Comparison of ENCODE assay signal across 8 cellular contexts in genomic region chr13:49098771-49099512, GRCh38.
DNase-seq lines count a peak whose midpoint lies in the region; ATAC-seq, FAIRE-seq and TF ChIP-seq lines count a peak whose summit lies in the region.

No MANE protein-coding gene starts in this region.

- TF ChIP-seq EP300 in Ishikawa (IDR thresholded peaks at IDR 0.05; ENCODE audit: borderline replicate concordance): no peak

- CTCF ChIA-PET in activated CD4-positive, alpha-beta memory T cell treated with anti-CD3 and anti-CD28 coated beads, Interleukin-2, amount 10 ng/mL, durations not matched to agents 7 days and 5 days (lab: Charles Lee): interaction anchor here (0.7 to 1.4 kb wide), 2 partner anchors 141 to 181 kb away, joined by 3 to 10 read pairs; no protein-coding TSS in a partner anchor
- CTCF ChIA-PET in CD4-positive, alpha-beta T cell (lab: Charles Lee): interaction anchor here (0.6 to 2.6 kb wide), 2 partner anchors 12 to 102 kb away, joined by 3 to 8 read pairs; no protein-coding TSS in a partner anchor

- H3K9me3 Mint-ChIP-seq in activated naive CD8-positive, alpha-beta T cell treated with anti-CD3 and anti-CD28 coated beads, Interleukin-2, amount 50 U/mL, for 24 hours: no peaks in the 10 kb centered on the region
- no peaks in the 10 kb centered on the region for H3K9me3 Mint-ChIP-seq in activated CD4-positive, alpha-beta memory T cell treated with anti-CD3 and anti-CD28 coated beads, Interleukin-2, amount 10 ng/mL, durations not matched to agents 7 days and 5 days
- no peaks in the 10 kb centered on the region for H3K9me3 Mint-ChIP-seq in CD4-positive, alpha-beta T cell

- H3K27me3 Mint-ChIP-seq in activated naive CD8-positive, alpha-beta T cell treated with anti-CD3 and anti-CD28 coated beads, Interleukin-2, amount 50 U/mL, for 24 hours: no peaks in the 10 kb centered on the region
- no peaks in the 10 kb centered on the region for H3K27me3 Mint-ChIP-seq in activated CD4-positive, alpha-beta memory T cell treated with anti-CD3 and anti-CD28 coated beads, Interleukin-2, amount 10 ng/mL, durations not matched to agents 7 days and 5 days
- H3K27me3 Mint-ChIP-seq in CD4-positive, alpha-beta T cell: no peaks in the 10 kb centered on the region

- peak; percentile 29 for FAIRE-seq in D721Med (lab: Jason Lieb, UNC)

- TF ChIP-seq RAD21 in Ishikawa (IDR thresholded peaks at IDR 0.05; ENCODE audit: low read depth): peak; percentile 44

- H3K27me3 ChIP-seq in CD4-positive, alpha-beta T cell (ENCODE audit: control insufficient read depth, insufficient read depth, low read length): no peaks in the 10 kb centered on the region

- H3K9me3 ChIP-seq in CD4-positive, alpha-beta T cell (ENCODE audit: control insufficient read depth, low read length): no peaks in the 10 kb centered on the region

- ATAC-seq in activated naive CD8-positive, alpha-beta T cell treated with anti-CD3 and anti-CD28 coated beads, Interleukin-2, amount 50 U/mL, for 24 hours: no peak
- no peak for ATAC-seq in CD4-positive, alpha-beta T cell (ENCODE audit: poor library complexity)

- intact Hi-C loops in CD4-positive, alpha-beta T cell (cut with DNase I, micrococcal nuclease): loop anchor here in 1 of 2 experiments (10.0 kb wide), 1 partner anchor 186 kb away; no protein-coding TSS in a partner anchor

- H3K27ac ChIP-seq in CD4-positive, alpha-beta T cell (ENCODE audit: low read depth, low read length): no peak overlapping the region

- no peak overlapping the region for H3K4me3 Mint-ChIP-seq in activated naive CD8-positive, alpha-beta T cell treated with anti-CD3 and anti-CD28 coated beads, Interleukin-2, amount 50 U/mL, for 24 hours
- no peak overlapping the region for H3K4me3 Mint-ChIP-seq in activated CD4-positive, alpha-beta memory T cell treated with anti-CD3 and anti-CD28 coated beads, Interleukin-2, amount 10 ng/mL, durations not matched to agents 7 days and 5 days
- H3K4me3 Mint-ChIP-seq in CD4-positive, alpha-beta T cell: no peak overlapping the region

- POLR2A ChIA-PET in activated CD4-positive, alpha-beta memory T cell treated with anti-CD3 and anti-CD28 coated beads, Interleukin-2, amount 10 ng/mL, durations not matched to agents 7 days and 5 days (lab: Charles Lee): no interaction called here
- POLR2A ChIA-PET in CD4-positive, alpha-beta T cell (lab: Charles Lee): no interaction called here

- DNase-seq in D721Med (ENCODE audit: insufficient read length, low spot score) (no peak), cerebellar cortex (ENCODE audit: low spot score) (peak; percentile 41), midbrain (lab: John Stamatoyannopoulos, UW) (peak; percentile 49), NCI-H2029 treated with DMSO at 0.1 percent for 48 hours (lab: John Stamatoyannopoulos, UW) (no peak)
- no peak for DNase-seq in activated naive CD8-positive, alpha-beta T cell treated with anti-CD3 and anti-CD28 coated beads, Interleukin-2, amount 50 U/mL, for 24 hours
- no peak for DNase-seq in activated CD4-positive, alpha-beta memory T cell treated with anti-CD3 and anti-CD28 coated beads, Interleukin-2, amount 10 ng/mL, durations not matched to agents 7 days and 5 days
- no peak for DNase-seq in CD4-positive, alpha-beta T cell

- peak; percentile 36 for TF ChIP-seq CTCF in D721Med (IDR thresholded peaks at IDR 0.05; ENCODE audit: insufficient read depth, missing control alignments)
- TF ChIP-seq CTCF in CD4-positive, alpha-beta T cell (IDR thresholded peaks at IDR 0.05): no peak

- H3K36me3 Mint-ChIP-seq in activated naive CD8-positive, alpha-beta T cell treated with anti-CD3 and anti-CD28 coated beads, Interleukin-2, amount 50 U/mL, for 24 hours (ENCODE audit: low read depth): peaks cover 12% of the 10 kb centered on the region
- H3K36me3 Mint-ChIP-seq in activated CD4-positive, alpha-beta memory T cell treated with anti-CD3 and anti-CD28 coated beads, Interleukin-2, amount 10 ng/mL, durations not matched to agents 7 days and 5 days (ENCODE audit: low read depth): peaks cover 2% of the 10 kb centered on the region
- no peaks in the 10 kb centered on the region for H3K36me3 Mint-ChIP-seq in CD4-positive, alpha-beta T cell (ENCODE audit: low read depth)

- H3K4me1 Mint-ChIP-seq in activated naive CD8-positive, alpha-beta T cell treated with anti-CD3 and anti-CD28 coated beads, Interleukin-2, amount 50 U/mL, for 24 hours: peaks cover 24% of the 10 kb centered on the region
- H3K4me1 Mint-ChIP-seq in activated CD4-positive, alpha-beta memory T cell treated with anti-CD3 and anti-CD28 coated beads, Interleukin-2, amount 10 ng/mL, durations not matched to agents 7 days and 5 days: peaks cover 2% of the 10 kb centered on the region
- H3K4me1 Mint-ChIP-seq in CD4-positive, alpha-beta T cell (ENCODE audit: low read depth): peaks cover 36% of the 10 kb centered on the region

- H3K27ac Mint-ChIP-seq in activated naive CD8-positive, alpha-beta T cell treated with anti-CD3 and anti-CD28 coated beads, Interleukin-2, amount 50 U/mL, for 24 hours: no peak overlapping the region
- H3K27ac Mint-ChIP-seq in activated CD4-positive, alpha-beta memory T cell treated with anti-CD3 and anti-CD28 coated beads, Interleukin-2, amount 10 ng/mL, durations not matched to agents 7 days and 5 days: no peak overlapping the region
- no peak overlapping the region for H3K27ac Mint-ChIP-seq in CD4-positive, alpha-beta T cell

TF ChIP-seq in Ishikawa, 13 proteins besides CTCF, POLR2A, EP300 and RAD21:
- TF ChIP-seq YY1 (IDR thresholded peaks at IDR 0.05; ENCODE audit: low read depth): no peak

Comparison
In these comparisons a context has a peak if more than half of its experiments do, and no peak if none do; other contexts are left out.
1. DNase-seq: peak in cerebellar cortex (single experiment) and midbrain (single experiment); none in D721Med (single experiment), activated naive CD8-positive, alpha-beta T cell treated with anti-CD3 and anti-CD28 coated beads, Interleukin-2, amount 50 U/mL, for 24 hours (single experiment), activated CD4-positive, alpha-beta memory T cell treated with anti-CD3 and anti-CD28 coated beads, Interleukin-2, amount 10 ng/mL, durations not matched to agents 7 days and 5 days (single experiment), CD4-positive, alpha-beta T cell (0 of 10) and NCI-H2029 treated with DMSO at 0.1 percent for 48 hours (single experiment).